Comparison of ENCODE assay signal across 1 cellular context in genomic region chr20:52054123-52054522, GRCh38.
TF ChIP-seq lines count a peak whose summit lies in the region.

No MANE protein-coding gene starts in this region.

TF ChIP-seq in H1, 55 proteins besides CTCF, POLR2A, EP300 and RAD21 (continued from another document):
- TF ChIP-seq EZH2 (IDR thresholded peaks at IDR 0.05; ENCODE audit: low read depth, low read length, severe bottlenecking) (no peak), CEBPB (IDR thresholded peaks at IDR 0.05; ENCODE audit: low read depth, low read length) (no peak), SP4 (IDR thresholded peaks at IDR 0.05; ENCODE audit: low read length) (no peak), SRF (IDR thresholded peaks at IDR 0.05; ENCODE audit: low read depth, low read length) (no peak)
